ENCODE assay signal across 17 cellular contexts in genomic region chr10:32266566-32266965, GRCh38.
A peak's percentile ranks its signal among the peaks of the same experiment; 100 is the strongest.
DNase-seq lines count a peak whose midpoint lies in the region; ATAC-seq and TF ChIP-seq lines count a peak whose summit lies in the region.
"Had no signal": no experiment of that assay in that cellular context is flagged by ENCODE, and none has a peak within 500 bp of the region (broad histone marks: within the 10 kb centered on the region; RNA-seq: fewer than 3 reads in every experiment).

No MANE protein-coding gene starts in this region.

- no peaks in the 10 kb centered on the region for H3K27me3 Mint-ChIP-seq in activated CD4-positive, alpha-beta T cell treated with anti-CD3 and anti-CD28 coated beads, Interleukin-2, amount 10 ng/mL, durations not matched to agents 24 days and 14 days
- H3K27me3 Mint-ChIP-seq in Calu3 (ENCODE audit: unreplicated experiment) = no peaks in the 10 kb centered on the region
- H3K27me3 Mint-ChIP-seq in activated B cell treated with CpG ODN at 0.5 μM for 24 hours = no peaks in the 10 kb centered on the region
- H3K27me3 Mint-ChIP-seq in memory B cell = no peaks in the 10 kb centered on the region

- POLR2A ChIA-PET in activated B cell treated with CpG ODN at 0.5 μM for 24 hours (lab: Charles Lee) = interaction anchor here (1.2 kb wide), 1 partner anchor 79 kb away, joined by 4 read pairs; no protein-coding TSS in a partner anchor
- POLR2A ChIA-PET in GM10248 (lab: Yijun Ruan, JAX) = interaction anchor here (0.6 kb wide), 1 partner anchor 31 kb away, joined by 6 read pairs; no protein-coding TSS in a partner anchor

- no peak for ATAC-seq in activated B cell treated with CpG ODN at 0.5 μM for 24 hours (ENCODE audit: low read depth)
- no peak for ATAC-seq in memory B cell (ENCODE audit: low read depth)

- H3K36me3 Mint-ChIP-seq in activated CD4-positive, alpha-beta T cell treated with anti-CD3 and anti-CD28 coated beads, Interleukin-2, amount 10 ng/mL, durations not matched to agents 24 days and 14 days (ENCODE audit: low read depth) = peaks cover 39% of the 10 kb centered on the region
- H3K36me3 Mint-ChIP-seq in Calu3 (ENCODE audit: insufficient read depth, unreplicated experiment) (peaks cover 52% of the 10 kb centered on the region), activated B cell treated with CpG ODN at 0.5 μM for 24 hours (ENCODE audit: low read depth) (peaks cover 53% of the 10 kb centered on the region), memory B cell (peaks cover 23% of the 10 kb centered on the region)

- peak overlapping the region; percentile 11 for H3K27ac Mint-ChIP-seq in activated CD4-positive, alpha-beta T cell treated with anti-CD3 and anti-CD28 coated beads, Interleukin-2, amount 10 ng/mL, durations not matched to agents 24 days and 14 days
- peak overlapping the region; percentile 34 for H3K27ac Mint-ChIP-seq in Calu3 (ENCODE audit: unreplicated experiment)
- H3K27ac Mint-ChIP-seq in activated B cell treated with CpG ODN at 0.5 μM for 24 hours = peak overlapping the region; percentile 3
- peak overlapping the region; percentile 45 for H3K27ac Mint-ChIP-seq in memory B cell
- H3K27ac Mint-ChIP-seq: HFFc6 had no signal

- H3K4me3 Mint-ChIP-seq in activated CD4-positive, alpha-beta T cell treated with anti-CD3 and anti-CD28 coated beads, Interleukin-2, amount 10 ng/mL, durations not matched to agents 24 days and 14 days = no peak overlapping the region
- H3K4me3 Mint-ChIP-seq in Calu3 (ENCODE audit: low read depth, unreplicated experiment) (no peak overlapping the region), activated B cell treated with CpG ODN at 0.5 μM for 24 hours (no peak overlapping the region), memory B cell (no peak overlapping the region)
- H3K4me3 Mint-ChIP-seq: HFFc6 had no signal

- TF ChIP-seq CTCF in Calu3 (IDR thresholded peaks at IDR 0.05; ENCODE audit: unreplicated experiment) = no peak
- no peak for TF ChIP-seq CTCF in activated B cell treated with CpG ODN at 0.5 μM for 24 hours (IDR thresholded peaks at IDR 0.05)
- TF ChIP-seq CTCF in GM10248 (IDR thresholded peaks at IDR 0.05; ENCODE audit: control extremely low read depth, extremely low read depth, low read depth, missing control alignments) = no peak

- BruUV-seq in Calu3 (replicated peaks; lab: Mats Ljungman, UMichigan) = no TSS peak

- intact Hi-C loops in activated CD4-positive, alpha-beta T cell treated with anti-CD3 and anti-CD28 coated beads, Interleukin-2, amount 10 ng/mL, durations not matched to agents 24 days and 14 days (cut with micrococcal nuclease) = no loop called here
- intact Hi-C loops in Calu3 (cut with micrococcal nuclease; ENCODE audit: unreplicated experiment) (no loop called here), activated B cell treated with CpG ODN at 0.5 μM for 24 hours (cut with micrococcal nuclease) (no loop called here)

- CTCF ChIA-PET in Calu3 (lab: Charles Lee) = no interaction called here
- CTCF ChIA-PET in activated B cell treated with CpG ODN at 0.5 μM for 24 hours (lab: Charles Lee) = interaction anchor here (1.1 kb wide), 1 partner anchor 80 kb away, joined by 3 read pairs; no protein-coding TSS in a partner anchor
- CTCF ChIA-PET in GM10248 (lab: Yijun Ruan, JAX) = interaction anchor here (0.9 to 2.0 kb wide), 4 partner anchors 10 to 79 kb away, joined by 3 to 14 read pairs (median 4); no protein-coding TSS in a partner anchor

- no peaks in the 10 kb centered on the region for H3K9me3 Mint-ChIP-seq in activated CD4-positive, alpha-beta T cell treated with anti-CD3 and anti-CD28 coated beads, Interleukin-2, amount 10 ng/mL, durations not matched to agents 24 days and 14 days
- H3K9me3 Mint-ChIP-seq in Calu3 (ENCODE audit: low read depth, unreplicated experiment) (no peaks in the 10 kb centered on the region), activated B cell treated with CpG ODN at 0.5 μM for 24 hours (no peaks in the 10 kb centered on the region), memory B cell (no peaks in the 10 kb centered on the region)
- H3K9me3 Mint-ChIP-seq: HFFc6 had no signal

- no peak for DNase-seq in activated CD4-positive, alpha-beta T cell treated with anti-CD3 and anti-CD28 coated beads, Interleukin-2, amount 10 ng/mL, durations not matched to agents 24 days and 14 days
- DNase-seq in activated CD4-positive, alpha-beta T cell treated with anti-CD3 and anti-CD28 coated beads, Interleukin-2, amount 50 U/mL, for 1 hour = no peak
- DNase-seq in Calu3 (no peak), activated B cell treated with CpG ODN at 0.5 μM for 24 hours (no peak), memory B cell (ENCODE audit: low spot score in 2 of 2) (no peak), GM10248 (ENCODE audit: extremely low spot score) (no peak), HK-2 (ENCODE audit: unreplicated experiment) (no peak)
- DNase-seq in effector CD8-positive, alpha-beta T cell (lab: John Stamatoyannopoulos, UW) = no peak
- DNase-seq: 8988T, DMS 273 treated with DMSO at 0.1 percent for 48 hours, HFFc6, KBM-7, NCI-H1436, NCI-H2081 treated with DMSO at 0.1 percent for 48 hours, NCI-H510A, PC-9, SJCRH30 had no signal

- peaks cover 4% of the 10 kb centered on the region for H3K4me1 Mint-ChIP-seq in activated CD4-positive, alpha-beta T cell treated with anti-CD3 and anti-CD28 coated beads, Interleukin-2, amount 10 ng/mL, durations not matched to agents 24 days and 14 days
- peaks cover 9% of the 10 kb centered on the region for H3K4me1 Mint-ChIP-seq in Calu3 (ENCODE audit: low read depth, unreplicated experiment)
- no peaks in the 10 kb centered on the region for H3K4me1 Mint-ChIP-seq in activated B cell treated with CpG ODN at 0.5 μM for 24 hours
- H3K4me1 Mint-ChIP-seq in memory B cell = no peaks in the 10 kb centered on the region
